In the genomic region with DNA sequence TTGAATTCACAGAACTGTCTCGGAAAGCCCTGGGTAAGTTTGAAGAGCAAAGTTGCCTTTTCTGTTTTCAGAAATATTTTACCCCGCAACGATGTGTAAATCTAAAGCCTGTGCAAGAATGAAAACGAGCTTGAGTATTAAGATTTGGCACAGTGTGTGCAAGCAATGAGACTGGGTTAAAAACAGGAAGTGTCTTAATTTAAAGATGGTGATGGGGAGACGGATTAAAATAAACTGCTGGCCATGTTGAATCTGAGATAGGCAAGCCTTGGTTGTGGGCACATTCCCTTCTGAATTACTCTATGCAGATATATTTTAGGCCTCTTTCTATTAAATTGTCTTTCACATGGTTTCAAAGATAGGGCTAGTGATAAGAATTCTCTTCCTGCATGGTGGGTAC, we compare ENCODE assay signal across 12 cellular contexts.
A peak's percentile ranks its signal among the peaks of the same experiment; 100 is the strongest.
DNase-seq lines count a peak whose midpoint lies in the region; ATAC-seq lines count a peak whose summit lies in the region.
"Had no signal": no experiment of that assay in that cellular context is flagged by ENCODE, and none has a peak within 500 bp of the region (broad histone marks: within the 10 kb centered on the region; RNA-seq: fewer than 3 reads in every experiment).

No MANE protein-coding gene starts in this region.

- DNase-seq in SK-N-MC (ENCODE audit: low read depth, low spot score) (no peak), SHP77 treated with DMSO at 0.1 percent for 48 hours (lab: John Stamatoyannopoulos, UW) (no peak), UCSD-AML1 (lab: John Stamatoyannopoulos, UW; ENCODE audit: unreplicated experiment) (no peak), D341Med (ENCODE audit: low spot score) (no peak)
- DNase-seq: activated naive CD4-positive, alpha-beta T cell treated with anti-CD3 and anti-CD28 coated beads, Interleukin-2, amount 10 ng/mL, durations not matched to agents 7 days and 5 days; CD8-positive, alpha-beta T cell; NCI-H1930; stimulated activated CD4-positive, alpha-beta T cell treated with anti-CD3 and anti-CD28 coated beads, Interleukin-4, amount 100 ng/mL, for 24 hours had no signal

- H3K27ac ChIP-seq in HUES6 (ENCODE audit: low read depth, low read length) (0 out of 2 replicates have a peak overlapping the region, but pooled peaks have one; percentile 30), SK-N-MC (peak overlapping the region; percentile 52)

- H3K4me1 Mint-ChIP-seq in stimulated activated memory B cell treated with anti-CD40 and anti-IgM and Interleukin-4, amounts not matched to agents 10 μg/mL and 1 μg/mL and 100 μg/mL, for 72 hours = peaks cover 12% of the 10 kb centered on the region
- H3K4me1 Mint-ChIP-seq: stimulated activated effector memory CD8-positive, alpha-beta T cell treated with anti-CD3 and anti-CD28 coated beads, Interleukin-12 subunit alpha, Interleukin-12 subunit beta, amount 100 ng/mL, for 72 hours had no signal

- H3K9ac ChIP-seq in HUES6 (ENCODE audit: low read length) (no peak overlapping the region), SK-N-MC (ENCODE audit: insufficient read length) (no peak overlapping the region), iPS-15b (ENCODE audit: low read depth, low read length) (peak overlapping the region; percentile 32)

- H3K27me3 ChIP-seq in HUES6 (ENCODE audit: control insufficient read depth, insufficient read depth, low read length) (no peaks in the 10 kb centered on the region), iPS-15b (ENCODE audit: control insufficient read depth, insufficient read depth, low read length) (no peaks in the 10 kb centered on the region)

- no peaks in the 10 kb centered on the region for H3K36me3 Mint-ChIP-seq in stimulated activated memory B cell treated with anti-CD40 and anti-IgM and Interleukin-4, amounts not matched to agents 10 μg/mL and 1 μg/mL and 100 μg/mL, for 72 hours
- H3K36me3 Mint-ChIP-seq: CD8-positive, alpha-beta T cell; stimulated activated effector memory CD8-positive, alpha-beta T cell treated with anti-CD3 and anti-CD28 coated beads, Interleukin-12 subunit alpha, Interleukin-12 subunit beta, amount 100 ng/mL, for 72 hours had no signal

- H3K4me3 ChIP-seq in HUES6 (ENCODE audit: low read depth, low read length) (no peak overlapping the region), SK-N-MC (peak overlapping the region; percentile 9; the same call in 1 of the 2 replicates), iPS-15b (ENCODE audit: low read depth, low read length) (no peak overlapping the region)

- H3K9me3 ChIP-seq in HUES6 (ENCODE audit: control insufficient read depth, insufficient read depth, low read depth, low read length) = no peaks in the 10 kb centered on the region
- H3K9me3 ChIP-seq in SK-N-MC (ENCODE audit: low read depth, low read length) = no peaks in the 10 kb centered on the region
- H3K9me3 ChIP-seq in iPS-15b (ENCODE audit: control insufficient read depth, insufficient read depth, low read length) = no peaks in the 10 kb centered on the region

- no peaks in the 10 kb centered on the region for H3K27me3 Mint-ChIP-seq in stimulated activated memory B cell treated with anti-CD40 and anti-IgM and Interleukin-4, amounts not matched to agents 10 μg/mL and 1 μg/mL and 100 μg/mL, for 72 hours
- H3K27me3 Mint-ChIP-seq: activated naive CD4-positive, alpha-beta T cell treated with anti-CD3 and anti-CD28 coated beads, Interleukin-2, amount 10 ng/mL, durations not matched to agents 7 days and 5 days had no signal

- ATAC-seq in stimulated activated memory B cell treated with anti-CD40 and anti-IgM and Interleukin-4, amounts not matched to agents 10 μg/mL and 1 μg/mL and 100 μg/mL, for 72 hours = no peak
- ATAC-seq: CD8-positive, alpha-beta T cell; stimulated activated effector memory CD8-positive, alpha-beta T cell treated with anti-CD3 and anti-CD28 coated beads, Interleukin-12 subunit alpha, Interleukin-12 subunit beta, amount 100 ng/mL, for 72 hours had no signal

- peak overlapping the region; percentile 36 for H3K27ac Mint-ChIP-seq in stimulated activated memory B cell treated with anti-CD40 and anti-IgM and Interleukin-4, amounts not matched to agents 10 μg/mL and 1 μg/mL and 100 μg/mL, for 72 hours
- H3K27ac Mint-ChIP-seq: activated naive CD4-positive, alpha-beta T cell treated with anti-CD3 and anti-CD28 coated beads, Interleukin-2, amount 10 ng/mL, durations not matched to agents 7 days and 5 days; CD8-positive, alpha-beta T cell; stimulated activated effector memory CD8-positive, alpha-beta T cell treated with anti-CD3 and anti-CD28 coated beads, Interleukin-12 subunit alpha, Interleukin-12 subunit beta, amount 100 ng/mL, for 72 hours had no signal

- peaks cover 18% of the 10 kb centered on the region for H3K4me1 ChIP-seq in HUES6 (ENCODE audit: control insufficient read depth, insufficient read depth, low read length)
- H3K4me1 ChIP-seq in iPS-15b (ENCODE audit: control insufficient read depth, insufficient read depth, low read length) = peaks cover 3% of the 10 kb centered on the region

- H3K4me3 Mint-ChIP-seq in stimulated activated memory B cell treated with anti-CD40 and anti-IgM and Interleukin-4, amounts not matched to agents 10 μg/mL and 1 μg/mL and 100 μg/mL, for 72 hours = no peak overlapping the region
- H3K4me3 Mint-ChIP-seq: activated naive CD4-positive, alpha-beta T cell treated with anti-CD3 and anti-CD28 coated beads, Interleukin-2, amount 10 ng/mL, durations not matched to agents 7 days and 5 days; CD8-positive, alpha-beta T cell; stimulated activated effector memory CD8-positive, alpha-beta T cell treated with anti-CD3 and anti-CD28 coated beads, Interleukin-12 subunit alpha, Interleukin-12 subunit beta, amount 100 ng/mL, for 72 hours had no signal

- H3K9me3 Mint-ChIP-seq in stimulated activated memory B cell treated with anti-CD40 and anti-IgM and Interleukin-4, amounts not matched to agents 10 μg/mL and 1 μg/mL and 100 μg/mL, for 72 hours = no peaks in the 10 kb centered on the region
- H3K9me3 Mint-ChIP-seq: activated naive CD4-positive, alpha-beta T cell treated with anti-CD3 and anti-CD28 coated beads, Interleukin-2, amount 10 ng/mL, durations not matched to agents 7 days and 5 days; CD8-positive, alpha-beta T cell; stimulated activated effector memory CD8-positive, alpha-beta T cell treated with anti-CD3 and anti-CD28 coated beads, Interleukin-12 subunit alpha, Interleukin-12 subunit beta, amount 100 ng/mL, for 72 hours had no signal

- H3K36me3 ChIP-seq in HUES6 (ENCODE audit: control insufficient read depth, insufficient read depth, low read length) (no peaks in the 10 kb centered on the region), SK-N-MC (ENCODE audit: insufficient read depth, low read length) (no peaks in the 10 kb centered on the region), iPS-15b (ENCODE audit: control insufficient read depth, insufficient read depth, low read length) (no peaks in the 10 kb centered on the region)
